9 cellular contexts compared by ENCODE assay signal in genomic region chr9:137241490-137242328, GRCh38. TPM values are rescaled to one million over a fixed set of nuclear protein-coding genes. Genes with fewer than 3 reads are reported as not detected.
DNase-seq lines count a peak whose midpoint lies in the region; ATAC-seq, FAIRE-seq and TF ChIP-seq lines count a peak whose summit lies in the region.
"Had no signal": no experiment of that assay in that cellular context is flagged by ENCODE, and none has a peak within 500 bp of the region (broad histone marks: within the 10 kb centered on the region; RNA-seq: fewer than 3 reads in every experiment).

No MANE protein-coding gene starts in this region.

- POLR2A ChIA-PET in GM12878 (lab: Charles Lee), result interaction anchor here (1.0 to 9.2 kb wide), 15 partner anchors 13 to 249 kb away, joined by 3 to 112 read pairs (median 8); partner anchors contain the start of genes CYSRT1, EXD3, MAN1B1 and NELFB

- TF ChIP-seq CTCF in GM13976 (IDR thresholded peaks at IDR 0.05; ENCODE audit: borderline replicate concordance, control extremely low read depth, extremely low read depth, insufficient read depth, missing control alignments) (no peak), GM12878 (IDR thresholded peaks at IDR 0.05 in 2 of 3, conservative IDR thresholded peaks at IDR 0.05 in 1 of 3; ENCODE audit: control insufficient read depth in 2 of 3, extremely low read depth in 1 of 3, insufficient read depth in 1 of 3, low read depth in 3 of 3, low read length in 3 of 3) (no peak)

- WGBS in GM12878 (ENCODE audit: insufficient coverage, insufficient replicate concordance, low lambda C conversion rate, missing lambda C conversion rate), result 2% methylated on average over 54 of the region's 84 CpGs

- no peak overlapping the region for H2AFZ ChIP-seq in GM12878 (ENCODE audit: control insufficient read depth, low read depth, low read length)

- H3K4me3 ChIP-seq in GM12878, result peak overlapping the region; percentile 98
- peak overlapping the region; percentile 79 for H3K4me3 ChIP-seq in iPS-20b (ENCODE audit: low read length)

- intact Hi-C loops in GM12878 (cut with micrococcal nuclease; ENCODE audit: unreplicated experiment), result no loop called here

- peak overlapping the region; percentile 39 for H3K27ac ChIP-seq in GM12878 (ENCODE audit: control insufficient read depth, insufficient read depth)
- H3K27ac ChIP-seq in iPS-20b (ENCODE audit: low read length), result no peak overlapping the region

- ATAC-seq in HG03108 (IDR thresholded peaks at IDR 0.05; ENCODE audit: unreplicated experiment) (peak; percentile 2), GM12878 (no peak)

- H3K79me2 ChIP-seq in GM12878 (ENCODE audit: control insufficient read depth, insufficient read depth, low read length), result peaks cover 30% of the 10 kb centered on the region

- BruUV-seq in GM12878 (replicated peaks; lab: Mats Ljungman, UMichigan), result no TSS peak

- DNase-seq in GM13976 (ENCODE audit: low spot score), result peak; percentile 78
- DNase-seq in T-helper 22 cell (ENCODE audit: low read depth), result peak; percentile 61
- DNase-seq in GM12878 (ENCODE audit: low read depth, low spot score), result no peak
- peak; percentile 50 to 60 for DNase-seq in stimulated activated CD4-positive, alpha-beta T cell treated with anti-CD3 and anti-CD28 coated beads, Interleukin-1b, Interleukin-23, amount 100 ng/mL, for 1 hour (ENCODE audit: low read depth in 2 of 2)
- no peak for DNase-seq in NCI-H2196 (lab: John Stamatoyannopoulos, UW; ENCODE audit: unreplicated experiment)
- no peak for DNase-seq in DMS79 (lab: John Stamatoyannopoulos, UW)

- no peak for FAIRE-seq in GM12878 (lab: Jason Lieb, UNC)

- CTCF ChIA-PET in GM12878 (lab: Yijun Ruan, JAX), result interaction anchor here (0.6 to 5.3 kb wide), 10 partner anchors 12 to 207 kb away, joined by 3 to 52 read pairs (median 4); partner anchors contain the start of genes CYSRT1, NELFB, RNF208 and RNF224

- SMC1A ChIA-PET in GM12878 (lab: Charles Lee; ENCODE audit: uncharacterized antibody, unreplicated experiment), result interaction anchor here (1.0 to 1.7 kb wide), 4 partner anchors 19 to 155 kb away, joined by 3 to 6 read pairs (median 4); partner anchors contain the start of genes MAN1B1, NRARP and RNF208

- in situ Hi-C loops in GM13976 (cut with MboI; ENCODE audit: low sequenced_read_pairs, unreplicated experiment), result no loop called here
- in situ Hi-C loops in GM12878 (cut with MboI), result no loop called here

- no peak for TF ChIP-seq EP300 in GM12878 (IDR thresholded peaks at IDR 0.05; ENCODE audit: borderline replicate concordance in 1 of 2, control insufficient read depth in 1 of 2, low read depth in 2 of 2, low read length in 2 of 2)

- H3K9ac ChIP-seq in GM12878 (ENCODE audit: control insufficient read depth, insufficient read depth, low read length) (peak overlapping the region; percentile 63), iPS-20b (ENCODE audit: low read depth, low read length) (peak overlapping the region; percentile 71)

- peak overlapping the region; percentile 91 for H3K4me2 ChIP-seq in GM12878 (ENCODE audit: control insufficient read depth, insufficient read depth)

- H3K4me1 ChIP-seq in GM12878 (ENCODE audit: control insufficient read depth, insufficient read depth, low read length) (peaks cover 38% of the 10 kb centered on the region), iPS-20b (ENCODE audit: insufficient read depth, low read length) (peaks cover 9% of the 10 kb centered on the region)

- H4K20me1 ChIP-seq in GM12878 (ENCODE audit: control insufficient read depth, insufficient read depth), result peaks cover 4% of the 10 kb centered on the region; the same call in 1 of the 2 replicates

- H3K36me3 ChIP-seq in GM12878 (ENCODE audit: control insufficient read depth in 2 of 2, insufficient read depth in 2 of 2, low read length in 1 of 2) (peaks cover 8 to 14% of the 10 kb centered on the region in 2 experiments), iPS-20b (ENCODE audit: insufficient read depth, low read depth, low read length) (peaks cover 21% of the 10 kb centered on the region)

- RAD21 ChIA-PET in GM12878 (lab: Charles Lee; ENCODE audit: unreplicated experiment), result interaction anchor here (0.6 to 1.9 kb wide), 11 partner anchors 12 to 285 kb away, joined by 3 to 13 read pairs (median 3); partner anchors contain the start of genes NELFB, NRARP and RNF208

- no peaks in the 10 kb centered on the region for H3K9me3 ChIP-seq in GM12878 (replicated peaks; ENCODE audit: control insufficient read depth, insufficient read depth, low read length)
- H3K9me3 ChIP-seq in iPS-20b (ENCODE audit: insufficient read depth, low read depth, low read length), result no peaks in the 10 kb centered on the region

- H3K27me3 ChIP-seq in GM12878 (replicated peaks in 1 of 2; ENCODE audit: control insufficient read depth in 2 of 2, insufficient read depth in 2 of 2, low read length in 1 of 2), result no peaks in the 10 kb centered on the region
- no peaks in the 10 kb centered on the region for H3K27me3 ChIP-seq in iPS-20b (ENCODE audit: insufficient read depth, low read length)

- TF ChIP-seq RAD21 in GM12878 (IDR thresholded peaks at IDR 0.05; ENCODE audit: insufficient read depth, low read depth, low read length), result no peak

- TF ChIP-seq POLR2A in GM12878 (IDR thresholded peaks at IDR 0.05; ENCODE audit: low read depth, low read length), result no peak

RNA-seq across cellular contexts. Expression of gene TUBB4B, which starts 0.6 kb away (rescaled TPM):
- 45.3 and 50.1 TPM in 2 replicates for total RNA-seq in GM12878 (2013; cell fraction: nucleolus; rRNA removed)
- total RNA-seq in GM12878 (2014; rRNA removed), result 203 and 255 TPM in 2 replicates
- total RNA-seq in GM12878 (2014; rRNA removed; fragmentation: Illumina TruSeq; extraction: Trizol), result 168 and 187 TPM in 2 replicates
- 348 and 365 TPM in 2 replicates for total RNA-seq in GM12878 (2021)
- polyA plus RNA-seq in GM12878 (2011; ENCODE audit: low read depth), result 59.8 TPM
- 65.9 and 204 TPM in 2 replicates for polyA plus RNA-seq in GM12878 (2011; rRNA removed)
- 277 and 441 TPM in 2 replicates for polyA plus RNA-seq in GM12878 (2011; cell fraction: cytosol; rRNA removed)
- polyA plus RNA-seq in GM12878 (2011; cell fraction: nucleus; rRNA removed), result 263 and 420 TPM in 2 replicates
- 147 and 170 TPM in 2 replicates for polyA plus RNA-seq in GM12878 (2012)
- 122 and 254 TPM in 2 replicates for polyA plus RNA-seq in GM12878 (2014; fragmentation: Illumina TruSeq; extraction: Trizol)
- polyA plus RNA-seq in GM12878 (2014; fragmentation: Nextera tagmentation; extraction: Ambion mirVana), result 10 to 100 TPM; 23.0 to 63.2 TPM
- polyA plus RNA-seq in GM12878 (2014; rRNA removed), result 403 and 485 TPM in 2 replicates
- polyA plus RNA-seq in GM12878 (2016; fragmentation: Nextera tagmentation; extraction: Ambion mirVana), result 100 to 1,000 TPM; 521 to 532 TPM
- 156 and 212 TPM in 2 replicates for polyA minus RNA-seq in GM12878 (2011; rRNA and poly(A)+ RNA removed)
- 91.5 and 119 TPM in 2 replicates for polyA minus RNA-seq in GM12878 (2011; cell fraction: cytosol; rRNA and poly(A)+ RNA removed)
- polyA minus RNA-seq in GM12878 (2011; cell fraction: nucleus; rRNA and poly(A)+ RNA removed), result 95.1 and 128 TPM in 2 replicates

RNA-seq across cellular contexts. Expression of gene STPG3, which starts 9.4 kb away (rescaled TPM):
- total RNA-seq in GM12878 (2013; cell fraction: nucleolus; rRNA removed), result not detected in 2 replicates
- total RNA-seq in GM12878 (2014; rRNA removed) (not detected in 2 replicates), GM12878 (2014; rRNA removed; fragmentation: Illumina TruSeq; extraction: Trizol) (not detected in 2 replicates), GM12878 (2021) (not detected in 2 replicates)
- polyA plus RNA-seq in GM12878 (2011; ENCODE audit: low read depth), result not detected
- polyA plus RNA-seq in GM12878 (2011; rRNA removed) (not detected in 2 replicates), GM12878 (2014; fragmentation: Illumina TruSeq; extraction: Trizol) (not detected in 2 replicates), GM12878 (2014; fragmentation: Nextera tagmentation; extraction: Ambion mirVana) (not detected), GM12878 (2014; rRNA removed) (not detected in 2 replicates), GM12878 (2016; fragmentation: Nextera tagmentation; extraction: Ambion mirVana) (not detected)
- not detected in 2 replicates for polyA plus RNA-seq in GM12878 (2011; cell fraction: cytosol; rRNA removed)
- polyA plus RNA-seq in GM12878 (2011; cell fraction: nucleus; rRNA removed), result 0.12 TPM in 1 of 2 replicates, not detected in the other
- 0.28 and 0.80 TPM in 2 replicates for polyA plus RNA-seq in GM12878 (2012)
- not detected in 2 replicates for polyA minus RNA-seq in GM12878 (2011; rRNA and poly(A)+ RNA removed)
- not detected in 2 replicates for polyA minus RNA-seq in GM12878 (2011; cell fraction: cytosol; rRNA and poly(A)+ RNA removed)
- polyA minus RNA-seq in GM12878 (2011; cell fraction: nucleus; rRNA and poly(A)+ RNA removed), result not detected in 2 replicates
- total RNA-seq: dermis microvascular lymphatic vessel endothelial cell had no signal

RNA-seq across cellular contexts. Expression of gene SLC34A3, which starts 11.0 kb away (rescaled TPM):
- not detected in 2 replicates for total RNA-seq in GM12878 (2013; cell fraction: nucleolus; rRNA removed)
- total RNA-seq in GM12878 (2014; rRNA removed) (not detected in 2 replicates), GM12878 (2014; rRNA removed; fragmentation: Illumina TruSeq; extraction: Trizol) (not detected in 2 replicates), GM12878 (2021) (not detected in 2 replicates)
- polyA plus RNA-seq in GM12878 (2011; ENCODE audit: low read depth), result not detected
- polyA plus RNA-seq in GM12878 (2011; rRNA removed) (not detected in 2 replicates), GM12878 (2014; fragmentation: Illumina TruSeq; extraction: Trizol) (not detected in 2 replicates), GM12878 (2014; fragmentation: Nextera tagmentation; extraction: Ambion mirVana) (not detected), GM12878 (2014; rRNA removed) (not detected in 2 replicates), GM12878 (2016; fragmentation: Nextera tagmentation; extraction: Ambion mirVana) (not detected)
- not detected in 2 replicates for polyA plus RNA-seq in GM12878 (2011; cell fraction: cytosol; rRNA removed)
- polyA plus RNA-seq in GM12878 (2011; cell fraction: nucleus; rRNA removed), result 0.09 TPM in 2 replicates
- polyA plus RNA-seq in GM12878 (2012), result not detected in 2 replicates
- polyA minus RNA-seq in GM12878 (2011; rRNA and poly(A)+ RNA removed), result not detected in 2 replicates
- not detected in 2 replicates for polyA minus RNA-seq in GM12878 (2011; cell fraction: cytosol; rRNA and poly(A)+ RNA removed)
- not detected in 2 replicates for polyA minus RNA-seq in GM12878 (2011; cell fraction: nucleus; rRNA and poly(A)+ RNA removed)
- total RNA-seq: dermis microvascular lymphatic vessel endothelial cell had no signal

RNA-seq across cellular contexts. Expression of gene NELFB, which starts 13.4 kb away (rescaled TPM):
- 13.6 and 13.9 TPM in 2 replicates for total RNA-seq in GM12878 (2013; cell fraction: nucleolus; rRNA removed)
- total RNA-seq in GM12878 (2014; rRNA removed), result 34.0 and 39.3 TPM in 2 replicates
- 14.6 and 16.1 TPM in 2 replicates for total RNA-seq in GM12878 (2014; rRNA removed; fragmentation: Illumina TruSeq; extraction: Trizol)
- total RNA-seq in GM12878 (2021), result 61.2 and 63.4 TPM in 2 replicates
- 12.6 TPM for polyA plus RNA-seq in GM12878 (2011; ENCODE audit: low read depth)
- 11.9 and 22.6 TPM in 2 replicates for polyA plus RNA-seq in GM12878 (2011; rRNA removed)
- polyA plus RNA-seq in GM12878 (2011; cell fraction: cytosol; rRNA removed), result 44.0 and 53.0 TPM in 2 replicates
- 52.1 and 64.2 TPM in 2 replicates for polyA plus RNA-seq in GM12878 (2011; cell fraction: nucleus; rRNA removed)
- 32.6 and 37.0 TPM in 2 replicates for polyA plus RNA-seq in GM12878 (2012)
- 5.0 and 18.2 TPM in 2 replicates for polyA plus RNA-seq in GM12878 (2014; fragmentation: Illumina TruSeq; extraction: Trizol)
- under 1 TPM; 0.19 to 0.68 TPM for polyA plus RNA-seq in GM12878 (2014; fragmentation: Nextera tagmentation; extraction: Ambion mirVana)
- 41.1 and 45.3 TPM in 2 replicates for polyA plus RNA-seq in GM12878 (2014; rRNA removed)
- 10 to 100 TPM; 40.3 to 42.4 TPM for polyA plus RNA-seq in GM12878 (2016; fragmentation: Nextera tagmentation; extraction: Ambion mirVana)
- 21.6 and 47.4 TPM in 2 replicates for polyA minus RNA-seq in GM12878 (2011; rRNA and poly(A)+ RNA removed)
- polyA minus RNA-seq in GM12878 (2011; cell fraction: cytosol; rRNA and poly(A)+ RNA removed), result 18.4 and 20.5 TPM in 2 replicates
- polyA minus RNA-seq in GM12878 (2011; cell fraction: nucleus; rRNA and poly(A)+ RNA removed), result 7.5 and 13.3 TPM in 2 replicates

RNA-seq across cellular contexts. Expression of gene RNF224, which starts 14.4 kb away (rescaled TPM):
- 0.42 TPM in 1 of 2 replicates, not detected in the other for total RNA-seq in GM12878 (2013; cell fraction: nucleolus; rRNA removed)
- total RNA-seq in GM12878 (2014; rRNA removed) (not detected in 2 replicates), GM12878 (2014; rRNA removed; fragmentation: Illumina TruSeq; extraction: Trizol) (not detected in 2 replicates), GM12878 (2021) (not detected in 2 replicates)
- not detected for polyA plus RNA-seq in GM12878 (2011; ENCODE audit: low read depth)
- polyA plus RNA-seq in GM12878 (2011; rRNA removed) (not detected in 2 replicates), GM12878 (2014; fragmentation: Illumina TruSeq; extraction: Trizol) (not detected in 2 replicates), GM12878 (2014; fragmentation: Nextera tagmentation; extraction: Ambion mirVana) (not detected), GM12878 (2014; rRNA removed) (not detected in 2 replicates), GM12878 (2016; fragmentation: Nextera tagmentation; extraction: Ambion mirVana) (not detected)
- 0.03 TPM in 1 of 2 replicates, not detected in the other for polyA plus RNA-seq in GM12878 (2011; cell fraction: cytosol; rRNA removed)
- 0.25 and 0.32 TPM in 2 replicates for polyA plus RNA-seq in GM12878 (2011; cell fraction: nucleus; rRNA removed)
- polyA plus RNA-seq in GM12878 (2012), result 0.10 and 0.22 TPM in 2 replicates
- polyA minus RNA-seq in GM12878 (2011; rRNA and poly(A)+ RNA removed), result not detected in 2 replicates
- not detected in 2 replicates for polyA minus RNA-seq in GM12878 (2011; cell fraction: cytosol; rRNA and poly(A)+ RNA removed)
- 0.24 and 0.38 TPM in 2 replicates for polyA minus RNA-seq in GM12878 (2011; cell fraction: nucleus; rRNA and poly(A)+ RNA removed)

Comparison
In these comparisons a context has a peak if more than half of its experiments do, and no peak if none do; other contexts are left out.
1. DNase-seq: peak in GM13976 (single experiment), T-helper 22 cell (single experiment) and stimulated activated CD4-positive, alpha-beta T cell treated with anti-CD3 and anti-CD28 coated beads, Interleukin-1b, Interleukin-23, amount 100 ng/mL, for 1 hour (2 of 2); none in GM12878 (single experiment), NCI-H2196 (single experiment) and DMS79 (single experiment).